1 cellular context compared by ENCODE assay signal in genomic region chr10:102723989-102724388, GRCh38.
A peak's percentile ranks its signal among the peaks of the same experiment; 100 is the strongest.
TF ChIP-seq lines count a peak whose summit lies in the region.

No MANE protein-coding gene starts in this region.

TF ChIP-seq in HEK293, 187 proteins besides CTCF, POLR2A, EP300 and RAD21 (continued from another document):
- TF ChIP-seq, protein P1, sequence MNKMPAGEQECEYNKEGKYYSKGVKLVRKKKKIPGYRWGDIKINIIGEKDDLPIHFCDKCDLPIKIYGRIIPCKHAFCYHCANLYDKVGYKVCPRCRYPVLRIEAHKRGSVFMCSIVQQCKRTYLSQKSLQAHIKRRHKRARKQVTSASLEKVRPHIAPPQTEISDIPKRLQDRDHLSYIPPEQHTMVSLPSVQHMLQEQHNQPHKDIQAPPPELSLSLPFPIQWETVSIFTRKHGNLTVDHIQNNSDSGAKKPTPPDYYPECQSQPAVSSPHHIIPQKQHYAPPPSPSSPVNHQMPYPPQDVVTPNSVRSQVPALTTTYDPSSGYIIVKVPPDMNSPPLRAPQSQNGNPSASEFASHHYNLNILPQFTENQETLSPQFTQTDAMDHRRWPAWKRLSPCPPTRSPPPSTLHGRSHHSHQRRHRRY (tag by site-specific recombination; IDR thresholded peaks at IDR 0.05), result no peak
- TF ChIP-seq ZNF362 (tag by site-specific recombination; IDR thresholded peaks at IDR 0.05), result no peak
- TF ChIP-seq, protein P2, sequence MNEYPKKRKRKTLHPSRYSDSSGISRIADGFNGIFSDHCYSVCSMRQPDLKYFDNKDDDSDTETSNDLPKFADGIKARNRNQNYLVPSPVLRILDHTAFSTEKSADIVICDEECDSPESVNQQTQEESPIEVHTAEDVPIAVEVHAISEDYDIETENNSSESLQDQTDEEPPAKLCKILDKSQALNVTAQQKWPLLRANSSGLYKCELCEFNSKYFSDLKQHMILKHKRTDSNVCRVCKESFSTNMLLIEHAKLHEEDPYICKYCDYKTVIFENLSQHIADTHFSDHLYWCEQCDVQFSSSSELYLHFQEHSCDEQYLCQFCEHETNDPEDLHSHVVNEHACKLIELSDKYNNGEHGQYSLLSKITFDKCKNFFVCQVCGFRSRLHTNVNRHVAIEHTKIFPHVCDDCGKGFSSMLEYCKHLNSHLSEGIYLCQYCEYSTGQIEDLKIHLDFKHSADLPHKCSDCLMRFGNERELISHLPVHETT (tag by site-specific recombination; IDR thresholded peaks at IDR 0.05), result no peak
- no peak for TF ChIP-seq KLF10 (tag by site-specific recombination; IDR thresholded peaks at IDR 0.05)
- no peak for TF ChIP-seq ZBTB17 (tag by site-specific recombination; IDR thresholded peaks at IDR 0.05)
- TF ChIP-seq, protein P3, sequence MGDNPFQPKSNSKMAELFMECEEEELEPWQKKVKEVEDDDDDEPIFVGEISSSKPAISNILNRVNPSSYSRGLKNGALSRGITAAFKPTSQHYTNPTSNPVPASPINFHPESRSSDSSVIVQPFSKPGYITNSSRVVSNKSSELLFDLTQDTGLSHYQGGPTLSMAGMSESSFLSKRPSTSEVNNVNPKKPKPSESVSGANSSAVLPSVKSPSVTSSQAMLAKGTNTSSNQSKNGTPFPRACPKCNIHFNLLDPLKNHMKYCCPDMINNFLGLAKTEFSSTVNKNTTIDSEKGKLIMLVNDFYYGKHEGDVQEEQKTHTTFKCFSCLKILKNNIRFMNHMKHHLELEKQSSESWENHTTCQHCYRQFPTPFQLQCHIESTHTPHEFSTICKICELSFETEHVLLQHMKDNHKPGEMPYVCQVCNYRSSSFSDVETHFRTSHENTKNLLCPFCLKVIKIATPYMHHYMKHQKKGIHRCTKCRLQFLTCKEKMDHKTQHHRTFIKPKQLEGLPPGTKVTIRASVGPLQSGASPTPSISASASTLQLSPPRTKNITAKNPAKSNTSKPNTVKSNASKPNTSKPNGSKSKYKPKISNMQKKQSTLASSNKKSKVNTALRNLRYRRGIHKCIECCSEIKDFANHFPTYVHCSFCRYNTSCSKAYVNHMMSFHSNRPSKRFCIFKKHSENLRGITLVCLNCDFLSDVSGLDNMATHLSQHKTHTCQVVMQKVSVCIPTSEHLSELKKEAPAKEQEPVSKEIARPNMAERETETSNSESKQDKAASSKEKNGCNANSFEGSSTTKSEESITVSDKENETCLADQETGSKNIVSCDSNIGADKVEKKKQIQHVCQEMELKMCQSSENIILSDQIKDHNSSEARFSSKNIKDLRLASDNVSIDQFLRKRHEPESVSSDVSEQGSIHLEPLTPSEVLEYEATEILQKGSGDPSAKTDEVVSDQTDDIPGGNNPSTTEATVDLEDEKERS (tag by site-specific recombination; IDR thresholded peaks at IDR 0.05), result peak; percentile 72; the same call in 1 of the 2 replicates
- TF ChIP-seq ZNF18 (tag by site-specific recombination; IDR thresholded peaks at IDR 0.05), result no peak
- TF ChIP-seq ZNF580 (tag by site-specific recombination; IDR thresholded peaks at IDR 0.05), result peak; percentile 83
- peak; percentile 99 for TF ChIP-seq ZNF146 (tag by site-specific recombination; IDR thresholded peaks at IDR 0.05)
- TF ChIP-seq ZNF24 (tag by site-specific recombination; IDR thresholded peaks at IDR 0.05), result no peak
- TF ChIP-seq, protein P4, sequence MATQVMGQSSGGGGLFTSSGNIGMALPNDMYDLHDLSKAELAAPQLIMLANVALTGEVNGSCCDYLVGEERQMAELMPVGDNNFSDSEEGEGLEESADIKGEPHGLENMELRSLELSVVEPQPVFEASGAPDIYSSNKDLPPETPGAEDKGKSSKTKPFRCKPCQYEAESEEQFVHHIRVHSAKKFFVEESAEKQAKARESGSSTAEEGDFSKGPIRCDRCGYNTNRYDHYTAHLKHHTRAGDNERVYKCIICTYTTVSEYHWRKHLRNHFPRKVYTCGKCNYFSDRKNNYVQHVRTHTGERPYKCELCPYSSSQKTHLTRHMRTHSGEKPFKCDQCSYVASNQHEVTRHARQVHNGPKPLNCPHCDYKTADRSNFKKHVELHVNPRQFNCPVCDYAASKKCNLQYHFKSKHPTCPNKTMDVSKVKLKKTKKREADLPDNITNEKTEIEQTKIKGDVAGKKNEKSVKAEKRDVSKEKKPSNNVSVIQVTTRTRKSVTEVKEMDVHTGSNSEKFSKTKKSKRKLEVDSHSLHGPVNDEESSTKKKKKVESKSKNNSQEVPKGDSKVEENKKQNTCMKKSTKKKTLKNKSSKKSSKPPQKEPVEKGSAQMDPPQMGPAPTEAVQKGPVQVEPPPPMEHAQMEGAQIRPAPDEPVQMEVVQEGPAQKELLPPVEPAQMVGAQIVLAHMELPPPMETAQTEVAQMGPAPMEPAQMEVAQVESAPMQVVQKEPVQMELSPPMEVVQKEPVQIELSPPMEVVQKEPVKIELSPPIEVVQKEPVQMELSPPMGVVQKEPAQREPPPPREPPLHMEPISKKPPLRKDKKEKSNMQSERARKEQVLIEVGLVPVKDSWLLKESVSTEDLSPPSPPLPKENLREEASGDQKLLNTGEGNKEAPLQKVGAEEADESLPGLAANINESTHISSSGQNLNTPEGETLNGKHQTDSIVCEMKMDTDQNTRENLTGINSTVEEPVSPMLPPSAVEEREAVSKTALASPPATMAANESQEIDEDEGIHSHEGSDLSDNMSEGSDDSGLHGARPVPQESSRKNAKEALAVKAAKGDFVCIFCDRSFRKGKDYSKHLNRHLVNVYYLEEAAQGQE (tag by site-specific recombination; IDR thresholded peaks at IDR 0.05), result no peak
- TF ChIP-seq ZNF792 (tag by site-specific recombination; IDR thresholded peaks at IDR 0.05), result no peak
- TF ChIP-seq ZNF660 (tag by site-specific recombination; IDR thresholded peaks at IDR 0.05), result no peak
- no peak for TF ChIP-seq PBX3 (CRISPR knock-in tag; IDR thresholded peaks at IDR 0.05)
- no peak for TF ChIP-seq ZNF629 (tag by site-specific recombination; IDR thresholded peaks at IDR 0.05)
- no peak for TF ChIP-seq ZFP37 (tag by site-specific recombination; IDR thresholded peaks at IDR 0.05)
- TF ChIP-seq ZNF311 (tag by site-specific recombination; IDR thresholded peaks at IDR 0.05; ENCODE audit: borderline replicate concordance), result no peak
